Comparison of ENCODE assay signal across 24 cellular contexts in the genomic region with DNA sequence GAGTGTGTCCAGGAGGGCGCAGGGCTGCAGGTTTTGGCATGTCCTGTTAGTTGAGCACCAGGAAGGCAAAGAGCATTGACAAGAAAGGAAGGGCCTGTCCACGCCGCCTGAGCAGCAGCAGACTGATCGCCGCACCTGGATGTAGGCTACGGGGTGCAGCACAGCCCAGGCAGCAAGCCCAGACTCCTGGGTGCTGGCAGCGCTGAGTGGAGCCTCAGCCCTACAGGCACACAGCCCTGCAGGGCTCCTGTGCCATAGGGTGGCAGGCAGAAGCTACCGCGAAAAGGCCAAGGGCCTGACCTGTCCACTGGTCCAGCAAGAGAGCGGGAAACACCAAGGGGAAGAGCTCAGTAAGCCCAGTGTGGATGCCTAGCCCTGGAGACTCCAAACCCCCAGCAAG.
A peak's percentile ranks its signal among the peaks of the same experiment; 100 is the strongest.
DNase-seq lines count a peak whose midpoint lies in the region; ATAC-seq and TF ChIP-seq lines count a peak whose summit lies in the region.
"Had no signal": no experiment of that assay in that cellular context is flagged by ENCODE, and none has a peak within 500 bp of the region (broad histone marks: within the 10 kb centered on the region; RNA-seq: fewer than 3 reads in every experiment).

No MANE protein-coding gene starts in this region.

- ATAC-seq in left lobe of liver (peak; percentile 32), gastrocnemius medialis (peak in 1 of 2 donors; percentile 19), GM18861 (IDR thresholded peaks at IDR 0.05; ENCODE audit: unreplicated experiment) (no peak)
- ATAC-seq: stimulated activated effector memory CD8-positive, alpha-beta T cell treated with anti-CD3 and anti-CD28 coated beads, Interleukin-12 subunit alpha, Interleukin-12 subunit beta, amount 100 ng/mL, for 72 hours had no signal

- in situ Hi-C loops in gastrocnemius medialis (cut with MboI; ENCODE audit: low sequenced_read_pairs in 4 of 4): no loop called here

- TF ChIP-seq CTCF in Peyer's patch (IDR thresholded peaks at IDR 0.05) (no peak), gastrocnemius medialis (IDR thresholded peaks at IDR 0.05 in 4 of 5, conservative IDR thresholded peaks at IDR 0.05 in 1 of 5) (no peak)

- H3K4me3 ChIP-seq in Peyer's patch: no peak overlapping the region
- H3K4me3 ChIP-seq in gastrocnemius medialis: no peak overlapping the region
- H3K4me3 ChIP-seq in CD8-positive, alpha-beta memory T cell (ENCODE audit: low read length): no peak overlapping the region
- H3K4me3 ChIP-seq: hepatocyte, mucosa of descending colon, SJSA1, spleen, testis had no signal

- H3K4me1 Mint-ChIP-seq in CD8-positive, alpha-beta memory T cell: peaks cover 22 to 54% (median 37%) of the 10 kb centered on the region in 3 donors

- H3K27ac Mint-ChIP-seq in CD8-positive, alpha-beta memory T cell: peak overlapping the region in 2 of 8 donors; percentile 47 to 84
- H3K27ac Mint-ChIP-seq: activated CD4-positive, alpha-beta T cell treated with anti-CD3 and anti-CD28 coated beads, Interleukin-2, amount 10 ng/mL, durations not matched to agents 24 days and 14 days; activated naive CD8-positive, alpha-beta T cell; activated T-helper 2 cell treated with anti-CD3 and anti-CD28 coated beads, Interferon-gamma antibody, Interleukin-2, Interleukin-4, amounts not matched to agents 10 μg/mL and 5 μg/mL and 100 μg/mL, durations not matched to agents 14 hours and 24 hours and 36 hours; stimulated activated effector memory CD8-positive, alpha-beta T cell treated with anti-CD3 and anti-CD28 coated beads, Interleukin-12 subunit alpha, Interleukin-12 subunit beta, amount 100 ng/mL, for 72 hours had no signal

- CTCF ChIA-PET in CD8-positive, alpha-beta memory T cell (lab: Charles Lee): no interaction called here

- H3K9me3 ChIP-seq in Peyer's patch: no peaks in the 10 kb centered on the region
- no peaks in the 10 kb centered on the region for H3K9me3 ChIP-seq in gastrocnemius medialis
- H3K9me3 ChIP-seq in CD8-positive, alpha-beta memory T cell (ENCODE audit: low read length): no peaks in the 10 kb centered on the region
- H3K9me3 ChIP-seq: mucosa of descending colon, SJSA1, spleen, testis had no signal

- intact Hi-C loops in gastrocnemius medialis (cut with DNase I; ENCODE audit: low total_unique reads): no loop called here

- peak in 2 of 3 donors; percentile 21 to 29 for DNase-seq in Peyer's patch
- DNase-seq in caudate nucleus (lab: John Stamatoyannopoulos, UW): peak in 1 of 61 donors; percentile 28
- no peak for DNase-seq in left lobe of liver (ENCODE audit: low spot score)
- peak in 1 of 2 donors; percentile 44 for DNase-seq in gastrocnemius medialis
- DNase-seq in CD8-positive, alpha-beta memory T cell: no peak
- DNase-seq in NCI-H128 (lab: John Stamatoyannopoulos, UW; ENCODE audit: unreplicated experiment): no peak
- DNase-seq: activated CD4-positive, alpha-beta T cell treated with anti-CD3 and anti-CD28 coated beads, Interleukin-2, amount 10 ng/mL, durations not matched to agents 24 days and 14 days; effector CD8-positive, alpha-beta T cell; foreskin fibroblast; Karpas-422; NCI-H1694 treated with DMSO at 0.1 percent for 48 hours; NCI-H69; spleen; stimulated activated CD4-positive, alpha-beta T cell treated with anti-CD3 and anti-CD28 coated beads, Interleukin-2, amount 100 ng/mL, for 48 hours; testis had no signal

- H3K27me3 ChIP-seq in Peyer's patch (no peaks in the 10 kb centered on the region), gastrocnemius medialis (no peaks in the 10 kb centered on the region)
- H3K27me3 ChIP-seq in CD8-positive, alpha-beta memory T cell (ENCODE audit: insufficient read depth, low read length, poor library complexity, severe bottlenecking): no peaks in the 10 kb centered on the region
- H3K27me3 ChIP-seq: hepatocyte, SJSA1, spleen, testis had no signal

- no peaks in the 10 kb centered on the region for H3K27me3 Mint-ChIP-seq in CD8-positive, alpha-beta memory T cell
- H3K27me3 Mint-ChIP-seq: activated CD4-positive, alpha-beta T cell treated with anti-CD3 and anti-CD28 coated beads, Interleukin-2, amount 10 ng/mL, durations not matched to agents 24 days and 14 days; activated naive CD8-positive, alpha-beta T cell had no signal

- TF ChIP-seq POLR2A in Peyer's patch (IDR thresholded peaks at IDR 0.05): no peak
- TF ChIP-seq POLR2A in gastrocnemius medialis (IDR thresholded peaks at IDR 0.05): no peak

- H3K36me3 ChIP-seq in Peyer's patch (peaks cover 0 to 7% (median 0%) of the 10 kb centered on the region in 3 donors), gastrocnemius medialis (no peaks in the 10 kb centered on the region)
- peaks cover 10% of the 10 kb centered on the region for H3K36me3 ChIP-seq in CD8-positive, alpha-beta memory T cell (ENCODE audit: insufficient read depth, low read length)
- H3K36me3 ChIP-seq: SJSA1 had no signal

- H3K9me3 Mint-ChIP-seq in CD8-positive, alpha-beta memory T cell: no peaks in the 10 kb centered on the region
- H3K9me3 Mint-ChIP-seq: activated CD4-positive, alpha-beta T cell treated with anti-CD3 and anti-CD28 coated beads, Interleukin-2, amount 10 ng/mL, durations not matched to agents 24 days and 14 days; activated T-helper 2 cell treated with anti-CD3 and anti-CD28 coated beads, Interferon-gamma antibody, Interleukin-2, Interleukin-4, amounts not matched to agents 10 μg/mL and 5 μg/mL and 100 μg/mL, durations not matched to agents 14 hours and 24 hours and 36 hours; stimulated activated effector memory CD8-positive, alpha-beta T cell treated with anti-CD3 and anti-CD28 coated beads, Interleukin-12 subunit alpha, Interleukin-12 subunit beta, amount 100 ng/mL, for 72 hours had no signal

- POLR2A ChIA-PET in CD8-positive, alpha-beta memory T cell (lab: Charles Lee): no interaction called here

- no peak overlapping the region for H3K27ac ChIP-seq in Peyer's patch
- H3K27ac ChIP-seq in caudate nucleus (ENCODE audit: low read depth, low read length): peak overlapping the region; percentile 46
- H3K27ac ChIP-seq in gastrocnemius medialis: peak overlapping the region; percentile 82 to 89 (median 88)
- no peak overlapping the region for H3K27ac ChIP-seq in CD8-positive, alpha-beta memory T cell (ENCODE audit: low read depth, low read length)
- H3K27ac ChIP-seq: C4-2B, hepatocyte, HL-60, SJSA1, spleen, testis had no signal

- no peak overlapping the region for H3K4me3 Mint-ChIP-seq in CD8-positive, alpha-beta memory T cell
- H3K4me3 Mint-ChIP-seq: activated CD4-positive, alpha-beta T cell treated with anti-CD3 and anti-CD28 coated beads, Interleukin-2, amount 10 ng/mL, durations not matched to agents 24 days and 14 days; activated naive CD8-positive, alpha-beta T cell; stimulated activated effector memory CD8-positive, alpha-beta T cell treated with anti-CD3 and anti-CD28 coated beads, Interleukin-12 subunit alpha, Interleukin-12 subunit beta, amount 100 ng/mL, for 72 hours had no signal

- H3K36me3 Mint-ChIP-seq in CD8-positive, alpha-beta memory T cell: peaks cover 0 to 40% (median 8%) of the 10 kb centered on the region in 3 donors
- H3K36me3 Mint-ChIP-seq: activated naive CD8-positive, alpha-beta T cell had no signal

- peaks cover 0 to 22% (median 0%) of the 10 kb centered on the region in 4 donors for H3K4me1 ChIP-seq in Peyer's patch
- H3K4me1 ChIP-seq in gastrocnemius medialis: peaks cover 74 to 76% of the 10 kb centered on the region in 2 donors
- peaks cover 17% of the 10 kb centered on the region for H3K4me1 ChIP-seq in CD8-positive, alpha-beta memory T cell (ENCODE audit: insufficient read depth, low read length)
- H3K4me1 ChIP-seq: SJSA1 had no signal

Comparison
In these comparisons a context has a peak if more than half of its experiments do, and no peak if none do; other contexts are left out.
1. DNase-seq: peak in Peyer's patch (2 of 3); none in left lobe of liver (single experiment), CD8-positive, alpha-beta memory T cell (0 of 5) and NCI-H128 (single experiment).
2. H3K27ac ChIP-seq: peak in caudate nucleus (single experiment) and gastrocnemius medialis (4 of 4); none in Peyer's patch (0 of 4) and CD8-positive, alpha-beta memory T cell (single experiment).